Comparison of ENCODE assay signal across 26 cellular contexts in the genomic region with DNA sequence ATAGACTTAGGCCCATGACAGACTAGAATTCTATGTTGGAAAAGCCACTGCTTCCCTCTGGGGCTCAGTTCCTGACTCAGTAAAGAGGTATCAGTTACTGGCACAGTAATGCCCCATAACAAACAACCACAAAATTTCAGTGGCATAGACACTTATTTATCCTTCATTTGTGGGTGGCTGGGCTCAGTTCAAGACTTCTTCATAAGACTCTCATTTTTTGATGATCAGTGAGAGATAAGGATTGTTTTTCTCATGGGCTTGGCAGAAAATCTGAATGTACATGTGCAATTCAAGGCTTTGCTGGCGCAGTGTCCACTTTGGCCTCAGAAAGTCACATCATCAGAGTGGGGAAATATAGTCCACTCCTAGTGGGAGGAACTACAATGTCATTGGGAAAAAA.
"Had no signal": no experiment of that assay in that cellular context is flagged by ENCODE, and none has a peak within 500 bp of the region (broad histone marks: within the 10 kb centered on the region; RNA-seq: fewer than 3 reads in every experiment).

No MANE protein-coding gene starts in this region.

- DNase-seq: activated CD4-positive, alpha-beta memory T cell treated with anti-CD3 and anti-CD28 coated beads, Interleukin-2, amount 10 ng/mL, durations not matched to agents 7 days and 5 days; activated CD4-positive, alpha-beta T cell treated with anti-CD3 and anti-CD28 coated beads, Interleukin-2, amount 10 ng/mL, durations not matched to agents 24 days and 14 days; activated effector memory CD4-positive, alpha-beta T cell treated with Interleukin-2 at 50 U/mL for 16 hours; activated naive CD4-positive, alpha-beta T cell treated with anti-CD3 and anti-CD28 coated beads for 36 hours; activated naive CD8-positive, alpha-beta T cell treated with anti-CD3 and anti-CD28 coated beads, Interleukin-2, amount 10 ng/mL, durations not matched to agents 7 days and 5 days; activated T-cell treated with anti-CD3 and anti-CD28 coated beads, Interleukin-2, amount 50 U/mL, for 72 hours; anterior cingulate cortex; central memory CD4-positive, alpha-beta T cell; dermis blood vessel endothelial cell; effector CD8-positive, alpha-beta T cell; erythroblast; gastrocnemius medialis; hippocampal formation; left ventricle myocardium superior; nucleus accumbens; posterior cingulate gyrus; stimulated activated CD4-positive, alpha-beta T cell treated with anti-CD3 and anti-CD28 coated beads, Interleukin-2, amount 100 ng/mL, for 48 hours; stimulated activated CD8-positive, alpha-beta memory T cell treated with anti-CD3 and anti-CD28 coated beads, Interleukin-4, amount 100 ng/mL, for 48 hours; stimulated activated naive CD4-positive, alpha-beta T cell treated with Interleukin-2 at 50 U/mL for 16 hours; upper lobe of right lung had no signal

- H3K4me3 ChIP-seq: gastrocnemius medialis, smooth muscle cell, upper lobe of right lung had no signal

- H3K27ac Mint-ChIP-seq: activated CD4-positive, alpha-beta memory T cell treated with anti-CD3 and anti-CD28 coated beads, Interleukin-2, amount 10 ng/mL, durations not matched to agents 7 days and 5 days; activated CD4-positive, alpha-beta T cell treated with anti-CD3 and anti-CD28 coated beads, Interleukin-2, amount 10 ng/mL, durations not matched to agents 24 days and 14 days; activated naive CD4-positive, alpha-beta T cell treated with anti-CD3 and anti-CD28 coated beads for 36 hours; activated naive CD8-positive, alpha-beta T cell treated with anti-CD3 and anti-CD28 coated beads, Interleukin-2, amount 10 ng/mL, durations not matched to agents 7 days and 5 days; activated T-cell treated with anti-CD3 and anti-CD28 coated beads, Interleukin-2, amount 50 U/mL, for 72 hours; brain; nephron had no signal

- H3K4me2 ChIP-seq: smooth muscle cell had no signal

- H3K36me3 Mint-ChIP-seq: activated naive CD8-positive, alpha-beta T cell treated with anti-CD3 and anti-CD28 coated beads, Interleukin-2, amount 10 ng/mL, durations not matched to agents 7 days and 5 days; brain had no signal

- H3K9me3 Mint-ChIP-seq: brain, nephron had no signal

- H3K27ac ChIP-seq: gastrocnemius medialis, upper lobe of right lung, VCaP had no signal

- H3K4me1 ChIP-seq: upper lobe of right lung had no signal

- H3K27me3 Mint-ChIP-seq: activated CD4-positive, alpha-beta memory T cell treated with anti-CD3 and anti-CD28 coated beads, Interleukin-2, amount 10 ng/mL, durations not matched to agents 7 days and 5 days; activated CD4-positive, alpha-beta T cell treated with anti-CD3 and anti-CD28 coated beads, Interleukin-2, amount 10 ng/mL, durations not matched to agents 24 days and 14 days; activated naive CD8-positive, alpha-beta T cell treated with anti-CD3 and anti-CD28 coated beads, Interleukin-2, amount 10 ng/mL, durations not matched to agents 7 days and 5 days had no signal

- H3K36me3 ChIP-seq: gastrocnemius medialis, upper lobe of right lung had no signal

- H3K27me3 ChIP-seq: gastrocnemius medialis, upper lobe of right lung had no signal

- H3K4me3 Mint-ChIP-seq: activated CD4-positive, alpha-beta memory T cell treated with anti-CD3 and anti-CD28 coated beads, Interleukin-2, amount 10 ng/mL, durations not matched to agents 7 days and 5 days; activated CD4-positive, alpha-beta T cell treated with anti-CD3 and anti-CD28 coated beads, Interleukin-2, amount 10 ng/mL, durations not matched to agents 24 days and 14 days; activated naive CD4-positive, alpha-beta T cell treated with anti-CD3 and anti-CD28 coated beads for 36 hours; activated naive CD8-positive, alpha-beta T cell treated with anti-CD3 and anti-CD28 coated beads, Interleukin-2, amount 10 ng/mL, durations not matched to agents 7 days and 5 days; activated T-cell treated with anti-CD3 and anti-CD28 coated beads, Interleukin-2, amount 50 U/mL, for 72 hours; brain; nephron had no signal

- H3K4me1 Mint-ChIP-seq: activated CD4-positive, alpha-beta memory T cell treated with anti-CD3 and anti-CD28 coated beads, Interleukin-2, amount 10 ng/mL, durations not matched to agents 7 days and 5 days; activated CD4-positive, alpha-beta T cell treated with anti-CD3 and anti-CD28 coated beads, Interleukin-2, amount 10 ng/mL, durations not matched to agents 24 days and 14 days; activated naive CD8-positive, alpha-beta T cell treated with anti-CD3 and anti-CD28 coated beads, Interleukin-2, amount 10 ng/mL, durations not matched to agents 7 days and 5 days; brain had no signal

- ATAC-seq: activated CD4-positive, CD25-positive, alpha-beta regulatory T cell treated with anti-CD3 and anti-CD28 coated beads, Interleukin-2, amount 50 U/mL, for 24 hours; activated T-cell treated with anti-CD3 and anti-CD28 coated beads, Interleukin-2, amount 50 U/mL, for 72 hours; left ventricle myocardium superior; sciatic nerve; upper lobe of right lung had no signal

- H3K9me3 ChIP-seq: gastrocnemius medialis, upper lobe of right lung had no signal
